ENCODE assay signal across 10 cellular contexts in genomic region chr3:102529452-102529851, GRCh38.
DNase-seq lines count a peak whose midpoint lies in the region; ATAC-seq, FAIRE-seq and TF ChIP-seq lines count a peak whose summit lies in the region.
"Had no signal": no experiment of that assay in that cellular context is flagged by ENCODE, and none has a peak within 500 bp of the region (broad histone marks: within the 10 kb centered on the region; RNA-seq: fewer than 3 reads in every experiment).

No MANE protein-coding gene starts in this region.

- TF ChIP-seq EP300 in HepG2 (IDR thresholded peaks at IDR 0.05; ENCODE audit: low read depth in 2 of 2, low read length in 2 of 2) (no peak), HepG2 (CRISPR knock-in tag; IDR thresholded peaks at IDR 0.05; ENCODE audit: borderline replicate concordance) (no peak)

- H4K20me1 ChIP-seq in HepG2 (ENCODE audit: insufficient read depth, low read length), result no peaks in the 10 kb centered on the region

- 4% methylated on average over 3 of the region's 3 CpGs for WGBS in HepG2 (ENCODE audit: low lambda C conversion rate)

- FAIRE-seq in HepG2 (lab: Jason Lieb, UNC), result no peak

- intact Hi-C loops in HepG2 (cut with micrococcal nuclease; ENCODE audit: unreplicated experiment), result loop anchor here (2.0 kb wide), 1 partner anchor 727 kb away; no protein-coding TSS in a partner anchor

- no peaks in the 10 kb centered on the region for H3K4me1 Mint-ChIP-seq in stimulated activated naive CD8-positive, alpha-beta T cell treated with anti-CD3 and anti-CD28 coated beads, Interleukin-15, amount 100 ng/mL, for 72 hours

- 0 out of 2 replicates have a peak, but pooled peaks have one; percentile 19 for TF ChIP-seq CTCF in HepG2 (CRISPR knock-in tag; IDR thresholded peaks at IDR 0.05)

- H3K36me3 ChIP-seq in HepG2 (replicated peaks in 1 of 2; ENCODE audit: control insufficient read depth in 1 of 2, insufficient read depth in 2 of 2, low read length in 2 of 2), result no peaks in the 10 kb centered on the region
- H3K36me3 ChIP-seq: gastroesophageal sphincter had no signal

- H3K4me2 ChIP-seq in HepG2 (ENCODE audit: low read depth, low read length), result no peak overlapping the region

- H3K27ac ChIP-seq in HepG2 (ENCODE audit: extremely low read length, insufficient read depth, low read length), result no peak overlapping the region
- H3K27ac ChIP-seq: gastroesophageal sphincter had no signal

- no peak overlapping the region for H3K4me3 Mint-ChIP-seq in stimulated activated naive CD8-positive, alpha-beta T cell treated with anti-CD3 and anti-CD28 coated beads, Interleukin-15, amount 100 ng/mL, for 72 hours

- no peak for TF ChIP-seq RAD21 in HepG2 (CRISPR knock-in tag; IDR thresholded peaks at IDR 0.05)

- no TSS peak for BruUV-seq in HepG2 (replicated peaks; lab: Mats Ljungman, UMichigan)

- H3K79me2 ChIP-seq in HepG2 (ENCODE audit: insufficient read depth, low read length), result no peaks in the 10 kb centered on the region

- ATAC-seq in HepG2 (peak; percentile 62; the same call in 2 of the 3 replicates), HG03520 (IDR thresholded peaks at IDR 0.05; ENCODE audit: unreplicated experiment) (no peak)
- no peak for ATAC-seq in stimulated activated naive CD8-positive, alpha-beta T cell treated with anti-CD3 and anti-CD28 coated beads, Interleukin-15, amount 100 ng/mL, for 72 hours
- ATAC-seq: gastroesophageal sphincter had no signal

- TF ChIP-seq POLR2A in HepG2 (IDR thresholded peaks at IDR 0.05; ENCODE audit: insufficient read depth in 1 of 2, low read depth in 2 of 2, low read length in 2 of 2), result no peak

- no peak overlapping the region for H2AFZ ChIP-seq in HepG2 (ENCODE audit: low read length)

- no peak overlapping the region for H3K9ac ChIP-seq in HepG2 (ENCODE audit: insufficient read depth, low read depth, low read length)

- no peaks in the 10 kb centered on the region for H3K4me1 ChIP-seq in HepG2 (ENCODE audit: insufficient read depth, low read length)
- H3K4me1 ChIP-seq: gastroesophageal sphincter had no signal

- no peak overlapping the region for H3K27ac Mint-ChIP-seq in stimulated activated naive CD8-positive, alpha-beta T cell treated with anti-CD3 and anti-CD28 coated beads, Interleukin-15, amount 100 ng/mL, for 72 hours

- no peaks in the 10 kb centered on the region for H3K9me3 Mint-ChIP-seq in stimulated activated naive CD8-positive, alpha-beta T cell treated with anti-CD3 and anti-CD28 coated beads, Interleukin-15, amount 100 ng/mL, for 72 hours

- H3K27me3 Mint-ChIP-seq in stimulated activated naive CD8-positive, alpha-beta T cell treated with anti-CD3 and anti-CD28 coated beads, Interleukin-15, amount 100 ng/mL, for 72 hours, result peaks cover 7% of the 10 kb centered on the region

- POLR2A ChIA-PET in HepG2 (lab: Yijun Ruan, JAX), result no interaction called here

- no peak overlapping the region for H3K4me3 ChIP-seq in HepG2 (replicated peaks in 1 of 3; ENCODE audit: insufficient read depth in 1 of 3, low read depth in 2 of 3, low read length in 3 of 3)
- H3K4me3 ChIP-seq: gastroesophageal sphincter had no signal

- no peaks in the 10 kb centered on the region for H3K9me3 ChIP-seq in HepG2 (ENCODE audit: low read length)
- H3K9me3 ChIP-seq: gastroesophageal sphincter had no signal

- DNase-seq in COR-L47 (lab: John Stamatoyannopoulos, UW), result peak; percentile 71
- DNase-seq in LHCN-M2 (ENCODE audit: low read depth), result peak; percentile 59
- peak; percentile 9 to 64 for DNase-seq in T47D (ENCODE audit: low read depth in 1 of 2, low spot score in 1 of 2)
- no peak for DNase-seq in HepG2 (ENCODE audit: low spot score)
- DNase-seq in stimulated activated CD4-positive, alpha-beta T cell treated with anti-CD3 and anti-CD28 coated beads, Interleukin-1b, Interleukin-23, amount 100 ng/mL, for 48 hours, result no peak
- no peak for DNase-seq in OCI-M2 (lab: John Stamatoyannopoulos, UW; ENCODE audit: unreplicated experiment)
- no peak for DNase-seq in stimulated activated naive CD8-positive, alpha-beta T cell treated with anti-CD3 and anti-CD28 coated beads, Interleukin-15, amount 100 ng/mL, for 72 hours
- DNase-seq: stimulated activated CD4-positive, alpha-beta T cell treated with anti-CD3 and anti-CD28 coated beads, Interleukin-4, amount 100 ng/mL, for 1 hour had no signal

- CTCF ChIA-PET in HepG2 (lab: Yijun Ruan, JAX; ENCODE audit: low intra/inter-chr PET ratio, low total read pairs), result no interaction called here

- H3K27me3 ChIP-seq in HepG2 (ENCODE audit: control insufficient read depth in 1 of 2, insufficient read depth in 2 of 2, low read length in 2 of 2), result no peaks in the 10 kb centered on the region
- H3K27me3 ChIP-seq: gastroesophageal sphincter had no signal

- in situ Hi-C loops in T47D (cut with HindIII; ENCODE audit: low pct_unique_long_range_greater_than_20kb, low sequenced_read_pairs), result no loop called here
- in situ Hi-C loops in HepG2 (cut with HindIII; ENCODE audit: extremely low pct_ligation_motif_present, low pct_unique_long_range_greater_than_20kb), result no loop called here

TF ChIP-seq in HepG2, 621 proteins besides CTCF, POLR2A, EP300 and RAD21:
- no peak for TF ChIP-seq ZBTB42 (CRISPR knock-in tag; IDR thresholded peaks at IDR 0.05)
- no peak for TF ChIP-seq ZSCAN22 (CRISPR knock-in tag; IDR thresholded peaks at IDR 0.05)
- peak; percentile 55 for TF ChIP-seq STAG1 (CRISPR knock-in tag; IDR thresholded peaks at IDR 0.05)

Comparison
In these comparisons a context has a peak if more than half of its experiments do, and no peak if none do; other contexts are left out.
1. DNase-seq: peak in COR-L47 (single experiment), LHCN-M2 (single experiment) and T47D (2 of 2); none in HepG2 (single experiment), stimulated activated CD4-positive, alpha-beta T cell treated with anti-CD3 and anti-CD28 coated beads, Interleukin-1b, Interleukin-23, amount 100 ng/mL, for 48 hours (single experiment), OCI-M2 (single experiment) and stimulated activated naive CD8-positive, alpha-beta T cell treated with anti-CD3 and anti-CD28 coated beads, Interleukin-15, amount 100 ng/mL, for 72 hours (0 of 2).